In genomic region chr6:161271343-161272019, GRCh38 we compare ENCODE assay signal across 14 cellular contexts. TPM values are rescaled to one million over a fixed set of nuclear protein-coding genes. Genes with fewer than 3 reads are reported as not detected.
DNase-seq lines count a peak whose midpoint lies in the region; ATAC-seq and TF ChIP-seq lines count a peak whose summit lies in the region.
"Had no signal": no experiment of that assay in that cellular context is flagged by ENCODE, and none has a peak within 500 bp of the region (broad histone marks: within the 10 kb centered on the region; RNA-seq: fewer than 3 reads in every experiment).

No MANE protein-coding gene starts in this region.

- ATAC-seq in GM18505 (IDR thresholded peaks at IDR 0.05; ENCODE audit: unreplicated experiment) (no peak), GM18870 (IDR thresholded peaks at IDR 0.05; ENCODE audit: unreplicated experiment) (no peak), HG03045 (IDR thresholded peaks at IDR 0.05; ENCODE audit: unreplicated experiment) (no peak)
- ATAC-seq: Right ventricle myocardium inferior, sciatic nerve had no signal

- peaks cover 17% of the 10 kb centered on the region for H3K4me1 ChIP-seq in CD8-positive, alpha-beta memory T cell (ENCODE audit: insufficient read depth, low read length)

- POLR2A ChIA-PET in CD8-positive, alpha-beta memory T cell (lab: Charles Lee), result no interaction called here

- H3K4me3 ChIP-seq in CD8-positive, alpha-beta memory T cell (ENCODE audit: low read length), result no peak overlapping the region

- H3K27me3 Mint-ChIP-seq in CD8-positive, alpha-beta memory T cell, result peaks cover 4 to 6% of the 10 kb centered on the region in 2 donors
- H3K27me3 Mint-ChIP-seq in endothelial cell (ENCODE audit: unreplicated experiment), result peaks cover 13% of the 10 kb centered on the region
- no peaks in the 10 kb centered on the region for H3K27me3 Mint-ChIP-seq in neural crest cell (ENCODE audit: low read depth)

- TF ChIP-seq CTCF in endothelial cell (IDR thresholded peaks at IDR 0.05; ENCODE audit: unreplicated experiment), result no peak
- TF ChIP-seq CTCF in neural crest cell (conservative IDR thresholded peaks at IDR 0.05), result no peak

- H3K4me3 Mint-ChIP-seq in CD8-positive, alpha-beta memory T cell, result peak overlapping the region in 1 of 7 donors; percentile 22
- H3K4me3 Mint-ChIP-seq in endothelial cell (ENCODE audit: unreplicated experiment), result peak overlapping the region; percentile 3
- peak overlapping the region; percentile 78 for H3K4me3 Mint-ChIP-seq in neural crest cell
- H3K4me3 Mint-ChIP-seq: activated naive CD4-positive, alpha-beta T cell treated with anti-CD3 and anti-CD28 coated beads for 36 hours had no signal

- CTCF ChIA-PET in CD8-positive, alpha-beta memory T cell (lab: Charles Lee), result no interaction called here

- no peaks in the 10 kb centered on the region for H3K9me3 Mint-ChIP-seq in CD8-positive, alpha-beta memory T cell
- no peaks in the 10 kb centered on the region for H3K9me3 Mint-ChIP-seq in endothelial cell (ENCODE audit: unreplicated experiment)
- H3K9me3 Mint-ChIP-seq in neural crest cell, result peaks cover 2% of the 10 kb centered on the region
- H3K9me3 Mint-ChIP-seq: activated naive CD4-positive, alpha-beta T cell treated with anti-CD3 and anti-CD28 coated beads for 36 hours had no signal

- no peaks in the 10 kb centered on the region for H3K27me3 ChIP-seq in CD8-positive, alpha-beta memory T cell (ENCODE audit: insufficient read depth, low read length, poor library complexity, severe bottlenecking)
- H3K27me3 ChIP-seq: BE2C had no signal

- peak overlapping the region in 6 of 8 donors; percentile 18 to 71 (median 32) for H3K27ac Mint-ChIP-seq in CD8-positive, alpha-beta memory T cell
- H3K27ac Mint-ChIP-seq in endothelial cell (ENCODE audit: unreplicated experiment), result no peak overlapping the region
- H3K27ac Mint-ChIP-seq in neural crest cell (ENCODE audit: unreplicated experiment), result no peak overlapping the region
- H3K27ac Mint-ChIP-seq: activated naive CD4-positive, alpha-beta T cell treated with anti-CD3 and anti-CD28 coated beads for 36 hours had no signal

- H3K36me3 ChIP-seq in CD8-positive, alpha-beta memory T cell (ENCODE audit: insufficient read depth, low read length), result no peaks in the 10 kb centered on the region
- H3K36me3 ChIP-seq: BE2C had no signal

- peaks cover 0 to 8% (median 3%) of the 10 kb centered on the region in 3 donors for H3K36me3 Mint-ChIP-seq in CD8-positive, alpha-beta memory T cell
- H3K36me3 Mint-ChIP-seq in endothelial cell (ENCODE audit: low read depth, unreplicated experiment), result peaks cover 7% of the 10 kb centered on the region
- peaks cover 19% of the 10 kb centered on the region for H3K36me3 Mint-ChIP-seq in neural crest cell (ENCODE audit: low read depth)

- H3K9me3 ChIP-seq in CD8-positive, alpha-beta memory T cell (ENCODE audit: low read length), result no peaks in the 10 kb centered on the region
- H3K9me3 ChIP-seq: BE2C had no signal

- H3K27ac ChIP-seq in CD8-positive, alpha-beta memory T cell (ENCODE audit: low read depth, low read length), result no peak overlapping the region

- peaks cover 19 to 33% (median 19%) of the 10 kb centered on the region in 3 donors for H3K4me1 Mint-ChIP-seq in CD8-positive, alpha-beta memory T cell
- H3K4me1 Mint-ChIP-seq in endothelial cell (ENCODE audit: unreplicated experiment), result peaks cover 13% of the 10 kb centered on the region
- peaks cover 60% of the 10 kb centered on the region for H3K4me1 Mint-ChIP-seq in neural crest cell

- TF ChIP-seq POLR2A in GM18505 (IDR thresholded peaks at IDR 0.05; ENCODE audit: borderline replicate concordance, extremely low read depth, insufficient read depth, insufficient read length), result no peak

- DNase-seq in CD8-positive, alpha-beta memory T cell, result no peak
- DNase-seq in NCI-H69 (lab: John Stamatoyannopoulos, UW) (peak; percentile 22), endothelial cell (ENCODE audit: low spot score) (no peak), neural crest cell (ENCODE audit: low read depth, low spot score) (no peak), NCI-H1092 (lab: John Stamatoyannopoulos, UW) (no peak)
- DNase-seq: activated naive CD4-positive, alpha-beta T cell treated with anti-CD3 and anti-CD28 coated beads for 36 hours; BE2C; NCI-H526 treated with DMSO at 0.1 percent for 48 hours; T-helper 9 cell had no signal

RNA-seq across cellular contexts. Expression of gene AGPAT4, which starts 2.4 kb away (rescaled TPM):
- total RNA-seq in CD8-positive, alpha-beta memory T cell, result 1 to 10 TPM; 2.2 to 2.8 TPM
- polyA plus RNA-seq in CD8-positive, alpha-beta memory T cell, result 5.9 TPM
- 25.2 TPM for total RNA-seq in endothelial cell (ENCODE audit: unreplicated experiment)
- 37.6 and 41.3 TPM in 2 replicates for total RNA-seq in neural crest cell

Comparison
In these comparisons a context has a peak if more than half of its experiments do, and no peak if none do; other contexts are left out.
1. H3K27ac Mint-ChIP-seq: peak in CD8-positive, alpha-beta memory T cell (6 of 8); none in endothelial cell (single experiment) and neural crest cell (single experiment).